21 cellular contexts compared by ENCODE assay signal in genomic region chr10:50415292-50415691, GRCh38.
A peak's percentile ranks its signal among the peaks of the same experiment; 100 is the strongest.
DNase-seq lines count a peak whose midpoint lies in the region; ATAC-seq, FAIRE-seq and TF ChIP-seq lines count a peak whose summit lies in the region.
"Had no signal": no experiment of that assay in that cellular context is flagged by ENCODE, and none has a peak within 500 bp of the region (broad histone marks: within the 10 kb centered on the region; RNA-seq: fewer than 3 reads in every experiment).

No MANE protein-coding gene starts in this region.

- no peaks in the 10 kb centered on the region for H4K20me1 ChIP-seq in GM12878 (ENCODE audit: control insufficient read depth, insufficient read depth)

- DNase-seq in T-helper 2 cell treated with Interferon-gamma antibody and Interleukin-4, amounts not matched to agents 5 μg/mL and 100 μg/mL, for 36 hours (ENCODE audit: low spot score), result no peak
- DNase-seq in T-helper 2 cell (no peak), GM12878 (ENCODE audit: low read depth, low spot score) (no peak), left lung (no peak), upper lobe of right lung (no peak), SW480 (ENCODE audit: low spot score) (no peak), AG08395 (ENCODE audit: low spot score) (no peak)
- no peak for DNase-seq in activated naive CD4-positive, alpha-beta T cell treated with anti-CD3 and anti-CD28 coated beads for 36 hours
- DNase-seq: DND-41, H9, Kasumi-1, MM.1S, NCI-H1092 treated with DMSO at 0.1 percent for 48 hours, NCI-H1694, NCI-H510A treated with DMSO at 0.1 percent for 48 hours, NCI-H82 had no signal

- no peaks in the 10 kb centered on the region for H3K27me3 Mint-ChIP-seq in T-helper 2 cell treated with Interferon-gamma antibody and Interleukin-4, amounts not matched to agents 5 μg/mL and 100 μg/mL, for 36 hours (ENCODE audit: low read depth)
- H3K27me3 Mint-ChIP-seq in activated naive CD4-positive, alpha-beta T cell treated with anti-CD3 and anti-CD28 coated beads for 36 hours (ENCODE audit: low read depth), result no peaks in the 10 kb centered on the region

- no peak for ATAC-seq in GM12878
- peak; percentile 29 for ATAC-seq in left lung
- peak; percentile 37 for ATAC-seq in upper lobe of right lung
- ATAC-seq: Panc1 had no signal

- no peak overlapping the region for H3K27ac Mint-ChIP-seq in T-helper 2 cell treated with Interferon-gamma antibody and Interleukin-4, amounts not matched to agents 5 μg/mL and 100 μg/mL, for 36 hours
- no peak overlapping the region for H3K27ac Mint-ChIP-seq in activated naive CD4-positive, alpha-beta T cell treated with anti-CD3 and anti-CD28 coated beads for 36 hours
- H3K27ac Mint-ChIP-seq: H9 had no signal

- no peak overlapping the region for H3K27ac ChIP-seq in GM12878 (ENCODE audit: control insufficient read depth, insufficient read depth)
- H3K27ac ChIP-seq in left lung, result no peak overlapping the region
- H3K27ac ChIP-seq in upper lobe of right lung, result no peak overlapping the region
- H3K27ac ChIP-seq: 22Rv1, BLaER1, SK-N-MC had no signal

- peak overlapping the region; percentile 64 for H3K4me3 ChIP-seq in GM12878
- peak overlapping the region in 1 of 2 donors; percentile 61 for H3K4me3 ChIP-seq in left lung
- H3K4me3 ChIP-seq in upper lobe of right lung, result peak overlapping the region; percentile 71
- H3K4me3 ChIP-seq: BLaER1, SK-N-MC had no signal

- no peaks in the 10 kb centered on the region for H3K36me3 ChIP-seq in GM12878 (ENCODE audit: control insufficient read depth in 2 of 2, insufficient read depth in 2 of 2, low read length in 1 of 2)
- H3K36me3 ChIP-seq in left lung, result no peaks in the 10 kb centered on the region
- no peaks in the 10 kb centered on the region for H3K36me3 ChIP-seq in upper lobe of right lung

- H3K27me3 ChIP-seq in GM12878 (replicated peaks in 1 of 2; ENCODE audit: control insufficient read depth in 2 of 2, insufficient read depth in 2 of 2, low read length in 1 of 2) (no peaks in the 10 kb centered on the region), left lung (peaks cover 0 to 7% of the 10 kb centered on the region in 2 donors), upper lobe of right lung (no peaks in the 10 kb centered on the region)

- TF ChIP-seq CTCF in GM12878 (IDR thresholded peaks at IDR 0.05 in 2 of 3, conservative IDR thresholded peaks at IDR 0.05 in 1 of 3; ENCODE audit: control insufficient read depth in 2 of 3, extremely low read depth in 1 of 3, insufficient read depth in 1 of 3, low read depth in 3 of 3, low read length in 3 of 3) (no peak), left lung (IDR thresholded peaks at IDR 0.05) (no peak), upper lobe of right lung (IDR thresholded peaks at IDR 0.05) (no peak)

- H3K9me3 ChIP-seq in GM12878 (replicated peaks; ENCODE audit: control insufficient read depth, insufficient read depth, low read length), result no peaks in the 10 kb centered on the region
- H3K9me3 ChIP-seq in left lung, result no peaks in the 10 kb centered on the region
- H3K9me3 ChIP-seq in upper lobe of right lung, result no peaks in the 10 kb centered on the region

- TF ChIP-seq POLR2A in GM12878 (IDR thresholded peaks at IDR 0.05; ENCODE audit: low read depth, low read length), result no peak

- peak overlapping the region; percentile 66 for H3K4me2 ChIP-seq in GM12878 (ENCODE audit: control insufficient read depth, insufficient read depth)
- H3K4me2 ChIP-seq: BLaER1 had no signal

- SMC1A ChIA-PET in GM12878 (lab: Charles Lee; ENCODE audit: uncharacterized antibody, unreplicated experiment), result interaction anchor here (1.0 to 7.2 kb wide), 21 partner anchors 11 to 212 kb away, joined by 3 to 78 read pairs (median 8); no protein-coding TSS in a partner anchor

- FAIRE-seq in GM12878 (lab: Jason Lieb, UNC), result no peak
- FAIRE-seq: G401.6 had no signal

- peak overlapping the region; percentile 8; the same call in 1 of the 2 replicates for H3K9ac ChIP-seq in GM12878 (ENCODE audit: control insufficient read depth, insufficient read depth, low read length)
- H3K9ac ChIP-seq: BLaER1 had no signal

- no peak for TF ChIP-seq RAD21 in GM12878 (IDR thresholded peaks at IDR 0.05; ENCODE audit: insufficient read depth, low read depth, low read length)

- intact Hi-C loops in GM12878 (cut with micrococcal nuclease; ENCODE audit: unreplicated experiment), result loop anchor here (5.0 kb wide), 2 partner anchors 53 to 68 kb away; no protein-coding TSS in a partner anchor
- intact Hi-C loops in left lung (cut with DNase I), result loop anchor here in 1 of 2 donors (5.0 kb wide), 1 partner anchor 207 kb away; the partner anchor contains the start of gene SGMS1
- intact Hi-C loops in upper lobe of right lung (cut with DNase I), result no loop called here
- intact Hi-C loops in activated naive CD4-positive, alpha-beta T cell treated with anti-CD3 and anti-CD28 coated beads for 36 hours (cut with micrococcal nuclease), result loop anchor here (5.0 kb wide), 1 partner anchor 127 kb away; no protein-coding TSS in a partner anchor

- H3K79me2 ChIP-seq in GM12878 (ENCODE audit: control insufficient read depth, insufficient read depth, low read length), result peaks cover 89% of the 10 kb centered on the region

- no peak for TF ChIP-seq EP300 in GM12878 (IDR thresholded peaks at IDR 0.05; ENCODE audit: borderline replicate concordance in 1 of 2, control insufficient read depth in 1 of 2, low read depth in 2 of 2, low read length in 2 of 2)

- H3K4me3 Mint-ChIP-seq in T-helper 2 cell treated with Interferon-gamma antibody and Interleukin-4, amounts not matched to agents 5 μg/mL and 100 μg/mL, for 36 hours, result peak overlapping the region; percentile 20
- no peak overlapping the region for H3K4me3 Mint-ChIP-seq in activated naive CD4-positive, alpha-beta T cell treated with anti-CD3 and anti-CD28 coated beads for 36 hours
- H3K4me3 Mint-ChIP-seq: H9 had no signal

- RAD21 ChIA-PET in GM12878 (lab: Charles Lee; ENCODE audit: unreplicated experiment), result interaction anchor here (0.8 to 3.5 kb wide), 10 partner anchors 17 to 209 kb away, joined by 3 to 32 read pairs (median 10); no protein-coding TSS in a partner anchor

- peaks cover 10% of the 10 kb centered on the region for H3K36me3 Mint-ChIP-seq in T-helper 2 cell treated with Interferon-gamma antibody and Interleukin-4, amounts not matched to agents 5 μg/mL and 100 μg/mL, for 36 hours (ENCODE audit: low read depth)
- H3K36me3 Mint-ChIP-seq in activated naive CD4-positive, alpha-beta T cell treated with anti-CD3 and anti-CD28 coated beads for 36 hours (ENCODE audit: low read depth), result peaks cover 7% of the 10 kb centered on the region

- CTCF ChIA-PET in GM12878 (lab: Yijun Ruan, JAX), result interaction anchor here (0.6 to 5.4 kb wide), 12 partner anchors 11 to 635 kb away, joined by 3 to 31 read pairs (median 5); no protein-coding TSS in a partner anchor
- CTCF ChIA-PET in activated naive CD4-positive, alpha-beta T cell treated with anti-CD3 and anti-CD28 coated beads for 36 hours (lab: Charles Lee), result no interaction called here

- POLR2A ChIA-PET in GM12878 (lab: Charles Lee), result interaction anchor here (1.5 to 1.7 kb wide), 2 partner anchors 16 to 18 kb away, joined by 4 to 5 read pairs; no protein-coding TSS in a partner anchor

- WGBS in GM12878 (ENCODE audit: insufficient coverage, insufficient replicate concordance, low lambda C conversion rate, missing lambda C conversion rate), result 96% methylated on average over 3 of the region's 3 CpGs

- H3K4me1 Mint-ChIP-seq in T-helper 2 cell treated with Interferon-gamma antibody and Interleukin-4, amounts not matched to agents 5 μg/mL and 100 μg/mL, for 36 hours (ENCODE audit: low read depth), result peaks cover 58% of the 10 kb centered on the region
- H3K4me1 Mint-ChIP-seq in activated naive CD4-positive, alpha-beta T cell treated with anti-CD3 and anti-CD28 coated beads for 36 hours (ENCODE audit: low read depth), result peaks cover 20% of the 10 kb centered on the region

- no peak overlapping the region for H2AFZ ChIP-seq in GM12878 (ENCODE audit: control insufficient read depth, low read depth, low read length)

- H3K9me3 Mint-ChIP-seq in T-helper 2 cell treated with Interferon-gamma antibody and Interleukin-4, amounts not matched to agents 5 μg/mL and 100 μg/mL, for 36 hours, result no peaks in the 10 kb centered on the region
- no peaks in the 10 kb centered on the region for H3K9me3 Mint-ChIP-seq in activated naive CD4-positive, alpha-beta T cell treated with anti-CD3 and anti-CD28 coated beads for 36 hours
- H3K9me3 Mint-ChIP-seq: H9 had no signal

- BruUV-seq in GM12878 (replicated peaks; lab: Mats Ljungman, UMichigan), result no TSS peak

- in situ Hi-C loops in GM12878 (cut with MboI), result no loop called here

- H3K4me1 ChIP-seq in GM12878 (ENCODE audit: control insufficient read depth, insufficient read depth, low read length), result peaks cover 8% of the 10 kb centered on the region
- H3K4me1 ChIP-seq in left lung, result peaks cover 15 to 73% of the 10 kb centered on the region in 2 donors
- peaks cover 43% of the 10 kb centered on the region for H3K4me1 ChIP-seq in upper lobe of right lung

TF ChIP-seq in GM12878, 131 proteins besides CTCF, POLR2A, EP300 and RAD21:
- TF ChIP-seq POLR2AphosphoS5 (IDR thresholded peaks at IDR 0.05; ENCODE audit: low read length), result peak; percentile 23; the same call in 1 of the 2 replicates
- TF ChIP-seq RAD51 (IDR thresholded peaks at IDR 0.05), result no peak
